Comparison of ENCODE assay signal across 8 cellular contexts in the genomic region with DNA sequence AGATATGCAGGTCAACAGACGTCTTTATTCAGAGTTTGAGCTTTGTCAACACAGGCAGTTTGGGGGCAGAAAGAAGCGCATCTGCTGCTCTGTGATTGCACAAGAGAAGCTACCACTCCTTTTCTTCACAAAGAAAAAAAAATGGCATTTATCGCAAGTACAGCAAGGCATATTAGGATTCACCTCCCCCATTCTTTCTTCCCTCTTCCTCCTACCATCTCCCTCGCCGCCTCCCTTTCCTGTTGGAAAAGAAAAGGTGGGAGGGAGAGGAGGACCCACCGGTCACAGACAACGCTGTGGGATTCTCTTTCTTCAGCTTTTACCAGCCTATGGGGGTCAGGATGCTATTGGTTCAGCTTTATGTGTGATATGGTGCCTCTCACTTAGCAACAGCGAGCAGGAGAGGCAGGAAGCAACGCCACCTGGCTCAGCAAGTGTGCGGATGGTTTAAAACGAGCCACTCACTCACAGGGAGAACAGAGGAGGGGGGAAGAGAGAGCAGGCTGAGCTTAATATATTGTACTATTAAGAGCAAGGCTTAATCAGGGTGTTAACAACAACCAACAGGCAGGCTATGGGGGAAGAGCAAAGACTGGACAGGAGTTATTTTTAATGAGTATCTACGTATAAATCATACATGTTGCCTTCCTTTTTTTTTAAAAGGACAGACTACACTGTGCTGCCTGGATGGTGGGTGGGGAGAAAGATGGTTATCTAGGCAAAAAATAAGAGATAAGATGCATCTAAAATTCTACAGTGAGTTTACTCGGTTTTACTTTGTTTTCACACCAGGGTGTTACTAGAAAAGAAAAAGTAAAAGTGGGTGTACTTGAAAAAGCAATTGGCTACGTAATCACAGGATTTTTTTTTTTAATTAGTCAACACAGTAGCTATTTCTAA.
DNase-seq lines count a peak whose midpoint lies in the region; TF ChIP-seq lines count a peak whose summit lies in the region.

No MANE protein-coding gene starts in this region.

- H3K9me3 ChIP-seq in HEK293 (ENCODE audit: control insufficient read depth, insufficient read depth, low read depth, low read length) (no peaks in the 10 kb centered on the region), ectodermal cell (ENCODE audit: control insufficient read depth, low read length) (no peaks in the 10 kb centered on the region), liver (ENCODE audit: control insufficient read depth in 4 of 4, low read length in 3 of 4) (no peaks in the 10 kb centered on the region)

- peaks cover 7% of the 10 kb centered on the region; the same call in 1 of the 2 replicates for H3K4me1 ChIP-seq in HEK293 (ENCODE audit: control insufficient read depth, insufficient read depth, low read length)
- peaks cover 49% of the 10 kb centered on the region for H3K4me1 ChIP-seq in ectodermal cell (ENCODE audit: control insufficient read depth, insufficient read depth, low read length)
- H3K4me1 ChIP-seq in liver (ENCODE audit: control insufficient read depth in 4 of 4, insufficient read depth in 4 of 4, low read length in 3 of 4), result peaks cover 0 to 22% (median 15%) of the 10 kb centered on the region in 4 donors

- H3K36me3 Mint-ChIP-seq in CD14-positive monocyte, result no peaks in the 10 kb centered on the region
- no peaks in the 10 kb centered on the region for H3K36me3 Mint-ChIP-seq in activated CD4-positive, alpha-beta T cell treated with anti-CD3 and anti-CD28 coated beads, Interleukin-2, amount 10 ng/mL, durations not matched to agents 24 days and 14 days (ENCODE audit: low read depth)

- no peak overlapping the region for H3K4me3 ChIP-seq in HEK293 (ENCODE audit: low read depth, low read length)
- H3K4me3 ChIP-seq in ectodermal cell (ENCODE audit: insufficient read depth, low read depth, low read length), result no peak overlapping the region
- H3K4me3 ChIP-seq in liver (ENCODE audit: low read depth in 1 of 3, low read length in 3 of 3), result peak overlapping the region; percentile 12 to 57 (median 34)

- TF ChIP-seq CTCF in CD14-positive monocyte (IDR thresholded peaks at IDR 0.05), result no peak
- TF ChIP-seq CTCF in HEK293 (tag by site-specific recombination; IDR thresholded peaks at IDR 0.05), result no peak
- TF ChIP-seq CTCF in liver (IDR thresholded peaks at IDR 0.05; ENCODE audit: low read depth, low read length, missing input control), result no peak

- no peak for DNase-seq in CD14-positive monocyte (ENCODE audit: low spot score)
- DNase-seq in NCI-H2196 (lab: John Stamatoyannopoulos, UW; ENCODE audit: unreplicated experiment), result peak; percentile 66
- peak; percentile 81 for DNase-seq in activated CD4-positive, alpha-beta T cell treated with anti-CD3 and anti-CD28 coated beads, Interleukin-2, amount 10 ng/mL, durations not matched to agents 24 days and 14 days
- peak in 2 of 3 donors; percentile 11 to 25 for DNase-seq in stimulated activated CD4-positive, alpha-beta T cell treated with anti-CD3 and anti-CD28 coated beads, TNF-alpha, amount 100 ng/mL, for 1 hour (ENCODE audit: low read depth in 3 of 3, low spot score in 1 of 3)
- no peak for DNase-seq in GM19240 (ENCODE audit: insufficient read length, low spot score)

- H3K4me3 Mint-ChIP-seq in CD14-positive monocyte, result peak overlapping the region; percentile 81 to 90
- H3K4me3 Mint-ChIP-seq in activated CD4-positive, alpha-beta T cell treated with anti-CD3 and anti-CD28 coated beads, Interleukin-2, amount 10 ng/mL, durations not matched to agents 24 days and 14 days, result peak overlapping the region; percentile 67

- CTCF ChIA-PET in HEK293 (lab: Yijun Ruan, JAX), result interaction anchor here (0.5 to 3.3 kb wide), 11 partner anchors 10 to 1288 kb away, joined by 3 to 9 read pairs (median 4); no protein-coding TSS in a partner anchor

- peaks cover 74% of the 10 kb centered on the region for H3K4me1 Mint-ChIP-seq in CD14-positive monocyte
- H3K4me1 Mint-ChIP-seq in activated CD4-positive, alpha-beta T cell treated with anti-CD3 and anti-CD28 coated beads, Interleukin-2, amount 10 ng/mL, durations not matched to agents 24 days and 14 days, result peaks cover 28% of the 10 kb centered on the region

- no peaks in the 10 kb centered on the region for H3K9me3 Mint-ChIP-seq in CD14-positive monocyte
- no peaks in the 10 kb centered on the region for H3K9me3 Mint-ChIP-seq in activated CD4-positive, alpha-beta T cell treated with anti-CD3 and anti-CD28 coated beads, Interleukin-2, amount 10 ng/mL, durations not matched to agents 24 days and 14 days

- TF ChIP-seq RAD21 in liver (IDR thresholded peaks at IDR 0.05), result peak; percentile 55 to 63

- peak overlapping the region; percentile 75 to 91 (median 82) for H3K27ac Mint-ChIP-seq in CD14-positive monocyte
- H3K27ac Mint-ChIP-seq in activated CD4-positive, alpha-beta T cell treated with anti-CD3 and anti-CD28 coated beads, Interleukin-2, amount 10 ng/mL, durations not matched to agents 24 days and 14 days, result peak overlapping the region; percentile 56

- H3K9ac ChIP-seq in liver (ENCODE audit: low read depth in 1 of 2, low read length in 2 of 2), result peak overlapping the region in 1 of 2 donors; percentile 40

- no peaks in the 10 kb centered on the region for H3K27me3 ChIP-seq in ectodermal cell (ENCODE audit: control insufficient read depth, insufficient read depth, low read length, poor library complexity, severe bottlenecking)
- no peaks in the 10 kb centered on the region for H3K27me3 ChIP-seq in liver (ENCODE audit: control insufficient read depth in 4 of 4, insufficient read depth in 4 of 4, low read length in 3 of 4)

- H3K36me3 ChIP-seq in HEK293 (ENCODE audit: control insufficient read depth in 2 of 2, insufficient read depth in 1 of 2, low read length in 2 of 2) (no peaks in the 10 kb centered on the region), ectodermal cell (ENCODE audit: control insufficient read depth, insufficient read depth, low read length) (no peaks in the 10 kb centered on the region), liver (ENCODE audit: control insufficient read depth in 4 of 4, insufficient read depth in 3 of 4, low read depth in 1 of 4, low read length in 3 of 4) (no peaks in the 10 kb centered on the region)

- H3K27me3 Mint-ChIP-seq in CD14-positive monocyte (ENCODE audit: low read depth in 3 of 3), result no peaks in the 10 kb centered on the region
- H3K27me3 Mint-ChIP-seq in activated CD4-positive, alpha-beta T cell treated with anti-CD3 and anti-CD28 coated beads, Interleukin-2, amount 10 ng/mL, durations not matched to agents 24 days and 14 days, result peaks cover 55% of the 10 kb centered on the region

- WGBS in ectodermal cell, 2 experiments, result 9 to 11% methylated on average over 12 to 13 of the region's 14 CpGs
- WGBS in liver, result 5% methylated on average over 14 of the region's 14 CpGs

- intact Hi-C loops in CD14-positive monocyte (cut with micrococcal nuclease), result no loop called here
- intact Hi-C loops in activated CD4-positive, alpha-beta T cell treated with anti-CD3 and anti-CD28 coated beads, Interleukin-2, amount 10 ng/mL, durations not matched to agents 24 days and 14 days (cut with micrococcal nuclease), result loop anchor here (2.0 to 5.0 kb wide), 3 partner anchors 46 to 97 kb away; no protein-coding TSS in a partner anchor

- POLR2A ChIA-PET in HEK293 (lab: Yijun Ruan, JAX), result interaction anchor here (0.6 kb wide), 1 partner anchor 102 kb away, joined by 9 read pairs; no protein-coding TSS in a partner anchor

- no peak overlapping the region for H3K27ac ChIP-seq in HEK293 (ENCODE audit: extremely low read depth, low read depth, low read length)
- peak overlapping the region; percentile 58 for H3K27ac ChIP-seq in ectodermal cell (ENCODE audit: insufficient read depth, low read depth, low read length, poor library complexity, severe bottlenecking)
- peak overlapping the region; percentile 64 to 77 for H3K27ac ChIP-seq in liver (ENCODE audit: low read depth in 1 of 2, low read length in 2 of 2)

TF ChIP-seq in HEK293, 187 proteins besides CTCF, POLR2A, EP300 and RAD21 (continues in another document):
- peak; percentile 56; the same call in 1 of the 2 replicates for TF ChIP-seq EGR2 (tag by site-specific recombination; IDR thresholded peaks at IDR 0.05; ENCODE audit: low read depth)
- TF ChIP-seq PATZ1 (tag by site-specific recombination; IDR thresholded peaks at IDR 0.05), result no peak
- peak; percentile 42; the same call in 1 of the 2 replicates for TF ChIP-seq MZF1 (tag by site-specific recombination; IDR thresholded peaks at IDR 0.05; ENCODE audit: borderline replicate concordance)

TF ChIP-seq in liver, 16 proteins besides CTCF, POLR2A, EP300 and RAD21:
- TF ChIP-seq FOXA1 (IDR thresholded peaks at IDR 0.05) (no peak), YY1 (IDR thresholded peaks at IDR 0.05) (peak; percentile 6)

Comparison
In these comparisons a context has a peak if more than half of its experiments do, and no peak if none do; other contexts are left out.
1. DNase-seq: peak in NCI-H2196 (single experiment), activated CD4-positive, alpha-beta T cell treated with anti-CD3 and anti-CD28 coated beads, Interleukin-2, amount 10 ng/mL, durations not matched to agents 24 days and 14 days (single experiment) and stimulated activated CD4-positive, alpha-beta T cell treated with anti-CD3 and anti-CD28 coated beads, TNF-alpha, amount 100 ng/mL, for 1 hour (2 of 3); none in CD14-positive monocyte (single experiment) and GM19240 (single experiment).
2. H3K4me3 ChIP-seq: peak in liver (3 of 3); none in HEK293 (single experiment) and ectodermal cell (single experiment).